Comparison of ENCODE assay signal across 9 cellular contexts in the genomic region with DNA sequence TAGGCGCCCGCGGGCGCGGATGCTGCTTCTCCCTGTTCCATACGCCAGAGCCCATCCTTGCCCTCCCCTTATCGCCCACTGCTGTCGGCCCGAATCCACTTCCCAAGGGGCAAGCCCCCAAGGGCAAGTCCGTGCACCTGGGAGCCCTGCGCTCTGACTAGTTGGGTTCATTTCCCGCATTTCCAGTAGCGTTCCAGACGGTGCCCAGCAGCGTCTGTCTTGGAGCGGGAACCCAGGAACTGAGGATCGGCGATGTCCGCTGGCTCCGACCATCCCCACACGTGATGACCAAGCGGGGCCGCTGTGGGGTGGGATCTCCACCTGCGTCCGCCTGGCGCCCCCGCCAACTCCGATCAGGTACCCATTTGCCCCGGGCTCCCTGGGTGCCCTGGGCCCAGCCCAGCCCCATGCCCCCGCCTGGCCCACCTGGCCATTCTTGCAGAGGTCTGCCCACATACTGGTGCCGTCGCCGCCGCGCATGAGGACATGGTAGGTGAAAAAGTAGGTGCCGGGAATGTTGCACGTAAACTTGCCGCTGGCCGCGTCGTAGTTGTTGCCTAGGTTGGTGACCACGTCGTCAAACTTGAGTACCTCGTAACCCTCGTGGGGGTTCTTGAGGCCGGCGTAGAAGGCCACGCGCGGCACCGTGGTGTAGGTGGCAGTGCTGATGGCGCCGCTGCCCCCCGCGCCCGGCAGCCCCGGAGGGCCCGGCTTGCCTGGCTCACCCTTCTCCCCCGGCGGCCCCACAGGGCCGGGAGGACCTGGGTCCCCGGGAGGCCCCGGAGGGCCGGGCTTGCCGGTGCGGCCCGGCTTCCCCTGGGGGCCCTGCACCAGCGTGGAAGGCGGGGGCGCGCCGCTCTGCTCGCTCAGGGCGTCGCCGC. TPM values are rescaled to one million over a fixed set of nuclear protein-coding genes. Genes with fewer than 3 reads are reported as not detected.
DNase-seq lines count a peak whose midpoint lies in the region; ATAC-seq and TF ChIP-seq lines count a peak whose summit lies in the region.
"Had no signal": no experiment of that assay in that cellular context is flagged by ENCODE, and none has a peak within 500 bp of the region (broad histone marks: within the 10 kb centered on the region; RNA-seq: fewer than 3 reads in every experiment).

No MANE protein-coding gene starts in this region.

- peak in 2 of 3 experiments; percentile 69 to 76 for DNase-seq in NCI-H1417 (lab: John Stamatoyannopoulos, UW)
- DNase-seq in NCI-H1417 treated with DMSO at 0.1 percent for 48 hours (lab: John Stamatoyannopoulos, UW), result no peak
- DNase-seq in endodermal cell, result peak; percentile 83
- DNase-seq in T-helper 9 cell, result no peak
- no peak for DNase-seq in NK-92 (lab: John Stamatoyannopoulos, UW; ENCODE audit: unreplicated experiment)

- no peak overlapping the region for H3K27ac Mint-ChIP-seq in endodermal cell

- H3K9me3 Mint-ChIP-seq in endodermal cell, result peaks cover 3% of the 10 kb centered on the region

- no peaks in the 10 kb centered on the region for H3K36me3 Mint-ChIP-seq in endodermal cell (ENCODE audit: low read depth)

- H3K27ac ChIP-seq in endodermal cell (ENCODE audit: low read depth, low read length), result no peak overlapping the region
- no peak overlapping the region for H3K27ac ChIP-seq in rectal smooth muscle tissue (ENCODE audit: low read depth, low read length)
- H3K27ac ChIP-seq: ovary had no signal

- no peaks in the 10 kb centered on the region for H3K36me3 ChIP-seq in endodermal cell (ENCODE audit: control insufficient read depth, insufficient read depth, low read length)
- no peaks in the 10 kb centered on the region for H3K36me3 ChIP-seq in rectal smooth muscle tissue (ENCODE audit: control insufficient read depth, insufficient read depth, low read length)
- H3K36me3 ChIP-seq: ovary had no signal

- peaks cover 83% of the 10 kb centered on the region for H3K27me3 Mint-ChIP-seq in endodermal cell (ENCODE audit: insufficient read depth)

- ATAC-seq in HG03571 (IDR thresholded peaks at IDR 0.05; ENCODE audit: unreplicated experiment) (peak; percentile 9), HG03439 (IDR thresholded peaks at IDR 0.05; ENCODE audit: unreplicated experiment) (no peak)

- H3K4me1 ChIP-seq in endodermal cell (ENCODE audit: control insufficient read depth, insufficient read depth, low read length) (no peaks in the 10 kb centered on the region), rectal smooth muscle tissue (ENCODE audit: control insufficient read depth, insufficient read depth, low read length) (peaks cover 7% of the 10 kb centered on the region)

- peak overlapping the region; percentile 22 for H3K4me3 Mint-ChIP-seq in endodermal cell

- H3K27me3 ChIP-seq in endodermal cell (ENCODE audit: control insufficient read depth, insufficient read depth, low read length, poor library complexity, severe bottlenecking) (peaks cover 75% of the 10 kb centered on the region), rectal smooth muscle tissue (ENCODE audit: control insufficient read depth, insufficient read depth, low read length) (peaks cover 24% of the 10 kb centered on the region)

- TF ChIP-seq CTCF in endodermal cell (conservative IDR thresholded peaks at IDR 0.05), result no peak

- 11 to 12% methylated on average over 32 to 76 of the region's 76 CpGs for WGBS in endodermal cell (ENCODE audit: insufficient coverage in 1 of 2, insufficient read length in 1 of 2), 2 experiments

- H3K9ac ChIP-seq in endodermal cell (ENCODE audit: extremely low read depth, low read length, poor library complexity, severe bottlenecking), result no peak overlapping the region
- no peak overlapping the region for H3K9ac ChIP-seq in rectal smooth muscle tissue (ENCODE audit: low read length)

- H3K4me1 Mint-ChIP-seq in endodermal cell, result peaks cover 16% of the 10 kb centered on the region

- H3K9me3 ChIP-seq in endodermal cell (ENCODE audit: control insufficient read depth, low read length), result peaks cover 7% of the 10 kb centered on the region
- H3K9me3 ChIP-seq: ovary had no signal

- H3K4me3 ChIP-seq in endodermal cell (ENCODE audit: low read length) (no peak overlapping the region), rectal smooth muscle tissue (ENCODE audit: low read length) (peak overlapping the region; percentile 31)
- H3K4me3 ChIP-seq: ovary had no signal

RNA-seq across cellular contexts. Expression of a gene that starts 0.8 kb away (rescaled TPM):
- total RNA-seq in endodermal cell, result 1 to 10 TPM; 1.4 to 2.7 TPM
- 13.9 TPM for polyA plus RNA-seq in endodermal cell (2013, experiment 1 of 2)
- 12.4 TPM for polyA plus RNA-seq in endodermal cell (2013, experiment 2 of 2)

RNA-seq across cellular contexts. Expression of a gene that starts 19.7 kb away (rescaled TPM):
- total RNA-seq in endodermal cell, result 10 to 100 TPM; 43.5 to 64.7 TPM
- 45.3 TPM for polyA plus RNA-seq in endodermal cell (2013, experiment 1 of 2)
- 46.4 TPM for polyA plus RNA-seq in endodermal cell (2013, experiment 2 of 2)

RNA-seq across cellular contexts. Expression of a gene that starts 52.0 kb away (rescaled TPM):
- total RNA-seq in endodermal cell, result under 1 TPM in 1 of 2 donors, not detected in 1; 0.35 TPM
- polyA plus RNA-seq in endodermal cell (2013, experiment 1 of 2), result 0.11 TPM
- polyA plus RNA-seq in endodermal cell (2013, experiment 2 of 2), result 0.83 TPM

Comparison
In these comparisons a context has a peak if more than half of its experiments do, and no peak if none do; other contexts are left out.
1. DNase-seq: peak in NCI-H1417 (2 of 3) and endodermal cell (single experiment); none in NCI-H1417 treated with DMSO at 0.1 percent for 48 hours (single experiment), T-helper 9 cell (single experiment) and NK-92 (single experiment).